ENCODE assay signal across 1 cellular context in genomic region chr21:34968414-34969333, GRCh38.
TF ChIP-seq lines count a peak whose summit lies in the region.

No MANE protein-coding gene starts in this region.

TF ChIP-seq in HepG2, 621 proteins besides CTCF, POLR2A, EP300 and RAD21 (continued from another document):
- 0 out of 2 replicates have a peak, but pooled peaks have one; percentile 13 for TF ChIP-seq ARID5B (CRISPR knock-in tag; IDR thresholded peaks at IDR 0.05)
- TF ChIP-seq ZNF644 (CRISPR knock-in tag; IDR thresholded peaks at IDR 0.05; ENCODE audit: low read depth): no peak
- TF ChIP-seq CREB1 (IDR thresholded peaks at IDR 0.05): no peak
- no peak for TF ChIP-seq CREB1 (CRISPR knock-in tag; IDR thresholded peaks at IDR 0.05)
- no peak for TF ChIP-seq ZHX2 (IDR thresholded peaks at IDR 0.05; ENCODE audit: low read depth)
- TF ChIP-seq ZHX2 (CRISPR knock-in tag; IDR thresholded peaks at IDR 0.05; ENCODE audit: borderline replicate concordance): no peak
- no peak for TF ChIP-seq NR3C1 (CRISPR knock-in tag; IDR thresholded peaks at IDR 0.05)
- TF ChIP-seq SRY (CRISPR knock-in tag; IDR thresholded peaks at IDR 0.05): no peak
- no peak for TF ChIP-seq ARNT2 (CRISPR knock-in tag; IDR thresholded peaks at IDR 0.05; ENCODE audit: low read depth)
- TF ChIP-seq NR2F6 (IDR thresholded peaks at IDR 0.05): no peak
- TF ChIP-seq NR2F6 (CRISPR knock-in tag; IDR thresholded peaks at IDR 0.05): no peak
- no peak for TF ChIP-seq ZNF646 (CRISPR knock-in tag; IDR thresholded peaks at IDR 0.05)
- no peak for TF ChIP-seq ATF7 (IDR thresholded peaks at IDR 0.05)
- TF ChIP-seq ATF7 (CRISPR knock-in tag; IDR thresholded peaks at IDR 0.05): no peak
- TF ChIP-seq FOXO1 (CRISPR knock-in tag; IDR thresholded peaks at IDR 0.05): no peak
- no peak for TF ChIP-seq KMT2B (CRISPR knock-in tag; IDR thresholded peaks at IDR 0.05)
- TF ChIP-seq ZNF768 (CRISPR knock-in tag; IDR thresholded peaks at IDR 0.05): no peak
- no peak for TF ChIP-seq KDM5B (CRISPR knock-in tag; IDR thresholded peaks at IDR 0.05; ENCODE audit: borderline replicate concordance)
- TF ChIP-seq KDM4B (CRISPR knock-in tag; IDR thresholded peaks at IDR 0.05): no peak
- TF ChIP-seq TCF7 (IDR thresholded peaks at IDR 0.05; ENCODE audit: low read depth): peak; percentile 73
- no peak for TF ChIP-seq HOXA5 (CRISPR knock-in tag; IDR thresholded peaks at IDR 0.05)
- no peak for TF ChIP-seq ZKSCAN8 (CRISPR knock-in tag; IDR thresholded peaks at IDR 0.05; ENCODE audit: borderline replicate concordance)
- TF ChIP-seq SOX6 (IDR thresholded peaks at IDR 0.05): no peak
- TF ChIP-seq SOX6 (CRISPR knock-in tag; IDR thresholded peaks at IDR 0.05): no peak
- TF ChIP-seq TCF12 (IDR thresholded peaks at IDR 0.05): no peak
- no peak for TF ChIP-seq TCF12 (CRISPR knock-in tag; IDR thresholded peaks at IDR 0.05)
- no peak for TF ChIP-seq ZKSCAN1 (IDR thresholded peaks at IDR 0.05; ENCODE audit: low read length)
- TF ChIP-seq SMARCE1 (IDR thresholded peaks at IDR 0.05; ENCODE audit: borderline replicate concordance): no peak
- TF ChIP-seq ZBTB7B (CRISPR knock-in tag; IDR thresholded peaks at IDR 0.05): no peak
- no peak for TF ChIP-seq ZNF710 (CRISPR knock-in tag; IDR thresholded peaks at IDR 0.05; ENCODE audit: borderline replicate concordance)
- TF ChIP-seq ZNF773 (CRISPR knock-in tag; IDR thresholded peaks at IDR 0.05; ENCODE audit: borderline replicate concordance): no peak
- no peak for TF ChIP-seq ZNF619 (CRISPR knock-in tag; IDR thresholded peaks at IDR 0.05)
- no peak for TF ChIP-seq ZNF569 (CRISPR knock-in tag; IDR thresholded peaks at IDR 0.05; ENCODE audit: borderline replicate concordance)
- no peak for TF ChIP-seq AHR (CRISPR knock-in tag; IDR thresholded peaks at IDR 0.05)
- TF ChIP-seq MXI1 (IDR thresholded peaks at IDR 0.05; ENCODE audit: borderline replicate concordance, low read depth, low read length): no peak
- no peak for TF ChIP-seq SMARCC2 (IDR thresholded peaks at IDR 0.05)
- no peak for TF ChIP-seq RFX1 (IDR thresholded peaks at IDR 0.05)
- no peak for TF ChIP-seq ZNF251 (CRISPR knock-in tag; IDR thresholded peaks at IDR 0.05)
- TF ChIP-seq ZNF207 (IDR thresholded peaks at IDR 0.05; ENCODE audit: borderline replicate concordance): no peak
- TF ChIP-seq ZC3H4 (CRISPR knock-in tag; IDR thresholded peaks at IDR 0.05; ENCODE audit: borderline replicate concordance): no peak
- TF ChIP-seq NFATC3 (CRISPR knock-in tag; IDR thresholded peaks at IDR 0.05): no peak
- TF ChIP-seq ELF3 (CRISPR knock-in tag; IDR thresholded peaks at IDR 0.05): peak; percentile 16; the same call in 1 of the 2 replicates
- no peak for TF ChIP-seq ZBTB8A (CRISPR knock-in tag; IDR thresholded peaks at IDR 0.05; ENCODE audit: borderline replicate concordance, low read depth)
- no peak for TF ChIP-seq MAZ (IDR thresholded peaks at IDR 0.05; ENCODE audit: borderline replicate concordance, low read depth, low read length)
- no peak for TF ChIP-seq MAZ (CRISPR knock-in tag; IDR thresholded peaks at IDR 0.05; ENCODE audit: low read depth)
- no peak for TF ChIP-seq SKIL (CRISPR knock-in tag; IDR thresholded peaks at IDR 0.05; ENCODE audit: borderline replicate concordance)
- no peak for TF ChIP-seq TRIM22 (IDR thresholded peaks at IDR 0.05)
- TF ChIP-seq KLF13 (CRISPR knock-in tag; IDR thresholded peaks at IDR 0.05): no peak
- TF ChIP-seq NFYC (CRISPR knock-in tag; IDR thresholded peaks at IDR 0.05): no peak
